In the genomic region with DNA sequence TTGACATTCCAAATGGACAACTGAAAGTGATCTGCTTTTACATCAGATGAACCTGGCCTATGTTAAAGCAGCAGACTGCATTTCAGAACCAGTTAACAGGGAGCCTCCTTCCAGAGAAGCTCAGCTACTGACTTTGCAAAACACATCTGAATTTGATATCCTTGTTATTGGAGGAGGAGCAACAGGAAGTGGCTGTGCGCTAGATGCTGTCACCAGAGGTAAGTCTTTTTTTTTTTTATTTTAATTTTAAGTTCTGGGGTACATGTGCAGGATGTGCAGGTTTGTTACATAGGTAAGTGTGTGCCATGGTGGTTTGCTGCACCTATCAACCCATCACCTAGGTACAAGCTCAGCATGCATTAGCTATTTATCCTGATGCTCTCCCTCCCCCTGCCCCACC, we compare ENCODE assay signal across 8 cellular contexts. TPM values are rescaled to one million over a fixed set of nuclear protein-coding genes. Genes with fewer than 3 reads are reported as not detected.
DNase-seq lines count a peak whose midpoint lies in the region; ATAC-seq and TF ChIP-seq lines count a peak whose summit lies in the region.
"Not testable (repeated sequence)": the region's sequence is repeated elsewhere in the genome, so short reads cannot be mapped to it uniquely, and the experiment has no call there.

No MANE protein-coding gene starts in this region.

- H3K27me3 Mint-ChIP-seq in CD8-positive, alpha-beta memory T cell; activated CD4-positive, alpha-beta T cell treated with anti-CD3 and anti-CD28 coated beads, Interleukin-2, amount 10 ng/mL, durations not matched to agents 7 days and 5 days; activated naive CD4-positive, alpha-beta T cell treated with anti-CD3 and anti-CD28 coated beads, Interleukin-2, amount 10 ng/mL, durations not matched to agents 7 days and 5 days: not testable (repeated sequence)

- not testable (repeated sequence) for H2BK120ac ChIP-seq in IMR-90 (ENCODE audit: low read depth, low read length)

- H3K9me1 ChIP-seq in IMR-90 (ENCODE audit: insufficient read depth, low read length), result not testable (repeated sequence)

- peaks cover 15% of the 10 kb centered on the region in 2 experiments; a peak in 3 of 4 replicates for H3K79me1 ChIP-seq in IMR-90 (ENCODE audit: low read depth in 1 of 2, low read length in 2 of 2)

- BruUV-seq in IMR-90 (replicated peaks; lab: Mats Ljungman, UMichigan), result not testable (repeated sequence)

- not testable (repeated sequence) for H3K27me3 ChIP-seq in CD8-positive, alpha-beta memory T cell (ENCODE audit: insufficient read depth, low read length, poor library complexity, severe bottlenecking); IMR-90 (ENCODE audit: control insufficient read depth, insufficient read depth, low read length); parathyroid adenoma (ENCODE audit: control insufficient read depth, insufficient read depth, low read length)

- not testable (repeated sequence) for H3K27ac ChIP-seq in CD8-positive, alpha-beta memory T cell (ENCODE audit: low read depth, low read length); IMR-90 (ENCODE audit: insufficient read depth, low read length); parathyroid adenoma

- CTCF ChIA-PET in CD8-positive, alpha-beta memory T cell (lab: Charles Lee); IMR-90 (lab: Yijun Ruan, JAX); activated naive CD4-positive, alpha-beta T cell treated with anti-CD3 and anti-CD28 coated beads, Interleukin-2, amount 10 ng/mL, durations not matched to agents 7 days and 5 days (lab: Charles Lee): not testable (repeated sequence)
- CTCF ChIA-PET in activated CD4-positive, alpha-beta T cell treated with anti-CD3 and anti-CD28 coated beads, Interleukin-2, amount 10 ng/mL, durations not matched to agents 7 days and 5 days (lab: Charles Lee), result interaction anchor here (0.6 kb wide), 1 partner anchor 1103 kb away, joined by 4 read pairs; no protein-coding TSS in a partner anchor

- H3K23ac ChIP-seq in IMR-90 (ENCODE audit: low read depth, low read length), result 0 out of 2 replicates have a peak overlapping the region, but pooled peaks have one; percentile 38

- not testable (repeated sequence) for H3K4me3 ChIP-seq in CD8-positive, alpha-beta memory T cell (ENCODE audit: low read length); IMR-90 (ENCODE audit: insufficient read depth, low read depth, low read length); parathyroid adenoma (ENCODE audit: low read depth, low read length)

- H4K91ac ChIP-seq in IMR-90 (ENCODE audit: insufficient read depth, low read depth, low read length), result not testable (repeated sequence)

- not testable (repeated sequence) for H4K20me1 ChIP-seq in IMR-90 (ENCODE audit: insufficient read depth, low read length)

- DNase-seq in AG20443 (ENCODE audit: low spot score) (peak; percentile 14), NCI-H69 (lab: John Stamatoyannopoulos, UW) (peak; percentile 1), fibroblast of gingiva (ENCODE audit: low read depth) (peak; percentile 11)
- peak in 3 of 5 donors; percentile 4 to 45 (median 23) for DNase-seq in CD8-positive, alpha-beta memory T cell
- not testable (repeated sequence) for DNase-seq in IMR-90
- peak; percentile 27 for DNase-seq in activated CD4-positive, alpha-beta T cell treated with anti-CD3 and anti-CD28 coated beads, Interleukin-2, amount 10 ng/mL, durations not matched to agents 7 days and 5 days
- peak; percentile 29 for DNase-seq in activated naive CD4-positive, alpha-beta T cell treated with anti-CD3 and anti-CD28 coated beads, Interleukin-2, amount 10 ng/mL, durations not matched to agents 7 days and 5 days

- H2BK5ac ChIP-seq in IMR-90 (ENCODE audit: low read depth, low read length, poor library complexity, severe bottlenecking), result not testable (repeated sequence)

- not testable (repeated sequence) for H2AK5ac ChIP-seq in IMR-90 (ENCODE audit: low read depth, low read length)

- not testable (repeated sequence) for H3K56ac ChIP-seq in IMR-90 (ENCODE audit: extremely low read depth, insufficient read depth, low read length)

- TF ChIP-seq POLR2A in IMR-90 (IDR thresholded peaks at IDR 0.05; ENCODE audit: low read depth, low read length), result not testable (repeated sequence)

- H3K4me2 ChIP-seq in IMR-90 (ENCODE audit: low read depth, low read length), result not testable (repeated sequence)
- H3K4me2 ChIP-seq in parathyroid adenoma (ENCODE audit: low read length), result peak overlapping the region; percentile 19

- H3K36me3 Mint-ChIP-seq in CD8-positive, alpha-beta memory T cell; activated CD4-positive, alpha-beta T cell treated with anti-CD3 and anti-CD28 coated beads, Interleukin-2, amount 10 ng/mL, durations not matched to agents 7 days and 5 days (ENCODE audit: low read depth); activated naive CD4-positive, alpha-beta T cell treated with anti-CD3 and anti-CD28 coated beads, Interleukin-2, amount 10 ng/mL, durations not matched to agents 7 days and 5 days: not testable (repeated sequence)

- H3K27ac Mint-ChIP-seq in CD8-positive, alpha-beta memory T cell, result peak overlapping the region in 1 of 8 donors; percentile 54
- not testable (repeated sequence) for H3K27ac Mint-ChIP-seq in activated CD4-positive, alpha-beta T cell treated with anti-CD3 and anti-CD28 coated beads, Interleukin-2, amount 10 ng/mL, durations not matched to agents 7 days and 5 days; activated naive CD4-positive, alpha-beta T cell treated with anti-CD3 and anti-CD28 coated beads, Interleukin-2, amount 10 ng/mL, durations not matched to agents 7 days and 5 days

- H3K9me3 ChIP-seq in CD8-positive, alpha-beta memory T cell (ENCODE audit: low read length); IMR-90 (ENCODE audit: control insufficient read depth, insufficient read depth, low read length); parathyroid adenoma (ENCODE audit: control insufficient read depth, low read length): not testable (repeated sequence)

- dilution Hi-C loops in IMR-90 (cut with HindIII; ENCODE audit: low sequenced_read_pairs, unreplicated experiment), result not testable (repeated sequence)

- in situ Hi-C loops in IMR-90 (cut with MboI; ENCODE audit: low sequenced_read_pairs), result not testable (repeated sequence)

- ATAC-seq in IMR-90 (ENCODE audit: low read depth), result not testable (repeated sequence)

- not testable (repeated sequence) for H3K9me3 Mint-ChIP-seq in CD8-positive, alpha-beta memory T cell; activated CD4-positive, alpha-beta T cell treated with anti-CD3 and anti-CD28 coated beads, Interleukin-2, amount 10 ng/mL, durations not matched to agents 7 days and 5 days; activated naive CD4-positive, alpha-beta T cell treated with anti-CD3 and anti-CD28 coated beads, Interleukin-2, amount 10 ng/mL, durations not matched to agents 7 days and 5 days

- not testable (repeated sequence) for H2BK15ac ChIP-seq in IMR-90 (ENCODE audit: low read depth, low read length)

- H2AK9ac ChIP-seq in IMR-90 (replicated peaks; ENCODE audit: low read depth, low read length, poor library complexity), result not testable (repeated sequence)

- not testable (repeated sequence) for H3K4me1 ChIP-seq in CD8-positive, alpha-beta memory T cell (ENCODE audit: insufficient read depth, low read length); IMR-90 (ENCODE audit: control insufficient read depth, insufficient read depth, low read length); parathyroid adenoma

- not testable (repeated sequence) for H4K5ac ChIP-seq in IMR-90 (ENCODE audit: low read depth, low read length)

- no CpG with 5 or more reads among the region's 1 CpG for WGBS in IMR-90 (ENCODE audit: extremely low coverage in 2 of 2, insufficient read length in 1 of 2), 2 experiments

- intact Hi-C loops in IMR-90 (cut with micrococcal nuclease), result not testable (repeated sequence)

- not testable (repeated sequence) for H3K14ac ChIP-seq in IMR-90 (replicated peaks; ENCODE audit: low read depth, low read length)

- not testable (repeated sequence) for H4K8ac ChIP-seq in IMR-90 (ENCODE audit: low read depth in 2 of 2, low read length in 2 of 2)

- H3K36me3 ChIP-seq in CD8-positive, alpha-beta memory T cell (ENCODE audit: insufficient read depth, low read length); IMR-90 (ENCODE audit: control insufficient read depth, insufficient read depth, low read length); parathyroid adenoma (ENCODE audit: control insufficient read depth, insufficient read depth, low read length): not testable (repeated sequence)

- not testable (repeated sequence) for H3K4ac ChIP-seq in IMR-90 (ENCODE audit: low read depth, low read length)

- POLR2A ChIA-PET in CD8-positive, alpha-beta memory T cell (lab: Charles Lee); IMR-90 (lab: Charles Lee; ENCODE audit: unreplicated experiment); activated CD4-positive, alpha-beta T cell treated with anti-CD3 and anti-CD28 coated beads, Interleukin-2, amount 10 ng/mL, durations not matched to agents 7 days and 5 days (lab: Charles Lee): not testable (repeated sequence)

- H2AFZ ChIP-seq in IMR-90 (replicated peaks; ENCODE audit: low read length, poor library complexity), result not testable (repeated sequence)
- H2AFZ ChIP-seq in parathyroid adenoma, result peak overlapping the region; percentile 24

- H2BK20ac ChIP-seq in IMR-90 (ENCODE audit: low read depth, low read length), result not testable (repeated sequence)

- H3K4me1 Mint-ChIP-seq in CD8-positive, alpha-beta memory T cell, result peaks cover 26 to 29% (median 26%) of the 10 kb centered on the region in 3 donors
- H3K4me1 Mint-ChIP-seq in activated CD4-positive, alpha-beta T cell treated with anti-CD3 and anti-CD28 coated beads, Interleukin-2, amount 10 ng/mL, durations not matched to agents 7 days and 5 days, result peaks cover 24% of the 10 kb centered on the region
- peaks cover 11% of the 10 kb centered on the region for H3K4me1 Mint-ChIP-seq in activated naive CD4-positive, alpha-beta T cell treated with anti-CD3 and anti-CD28 coated beads, Interleukin-2, amount 10 ng/mL, durations not matched to agents 7 days and 5 days

- TF ChIP-seq RAD21 in IMR-90 (IDR thresholded peaks at IDR 0.05; ENCODE audit: low read length), result not testable (repeated sequence)

- not testable (repeated sequence) for H3K4me3 Mint-ChIP-seq in CD8-positive, alpha-beta memory T cell; activated CD4-positive, alpha-beta T cell treated with anti-CD3 and anti-CD28 coated beads, Interleukin-2, amount 10 ng/mL, durations not matched to agents 7 days and 5 days; activated naive CD4-positive, alpha-beta T cell treated with anti-CD3 and anti-CD28 coated beads, Interleukin-2, amount 10 ng/mL, durations not matched to agents 7 days and 5 days

- TF ChIP-seq CTCF in IMR-90 (conservative IDR thresholded peaks at IDR 0.05; ENCODE audit: low read depth, low read length); parathyroid adenoma (IDR thresholded peaks at IDR 0.05): not testable (repeated sequence)

- H3K9ac ChIP-seq in IMR-90 (ENCODE audit: low read depth, low read length); parathyroid adenoma: not testable (repeated sequence)

- H3K18ac ChIP-seq in IMR-90 (ENCODE audit: low read depth, low read length), result not testable (repeated sequence)

- not testable (repeated sequence) for H3K79me2 ChIP-seq in parathyroid adenoma

RNA-seq across cellular contexts. Expression of gene GPD2, which starts 59.8 kb away (rescaled TPM):
- 10 to 100 TPM; 38.9 to 44.3 TPM for total RNA-seq in CD8-positive, alpha-beta memory T cell
- polyA plus RNA-seq in CD8-positive, alpha-beta memory T cell, result 10.1 TPM
- total RNA-seq in IMR-90 (2012; rRNA removed), result 100 and 153 TPM in 2 replicates
- 12.0 and 20.4 TPM in 2 replicates for polyA plus RNA-seq in IMR-90 (2012; rRNA removed)
- 2.3 and 4.5 TPM in 2 replicates for polyA plus RNA-seq in IMR-90 (2012; cell fraction: cytosol; rRNA removed)
- polyA plus RNA-seq in IMR-90 (2012; cell fraction: nucleus; rRNA removed; ENCODE audit: low replicate concordance), result 1.8 and 9.7 TPM in 2 replicates
- total RNA-seq in activated CD4-positive, alpha-beta T cell treated with anti-CD3 and anti-CD28 coated beads, Interleukin-2, amount 10 ng/mL, durations not matched to agents 7 days and 5 days, result 10 to 100 TPM; 17.2 to 17.3 TPM
